ENCODE assay signal across 1 cellular context in genomic region chr16:17382514-17382913, GRCh38.
TF ChIP-seq lines count a peak whose summit lies in the region.

No MANE protein-coding gene starts in this region.

TF ChIP-seq in H1, 55 proteins besides CTCF, POLR2A, EP300 and RAD21:
- TF ChIP-seq FOSL1 (IDR thresholded peaks at IDR 0.05; ENCODE audit: insufficient read depth, low read depth, low read length) = no peak
- no peak for TF ChIP-seq KDM1A (IDR thresholded peaks at IDR 0.05; ENCODE audit: borderline replicate concordance, low read length)
- TF ChIP-seq GTF2F1 (IDR thresholded peaks at IDR 0.05; ENCODE audit: borderline replicate concordance, low read depth, low read length) = no peak
- TF ChIP-seq SAP30 (IDR thresholded peaks at IDR 0.05; ENCODE audit: insufficient read depth, insufficient replicate concordance, low read length) = no peak
- no peak for TF ChIP-seq BACH1 (IDR thresholded peaks at IDR 0.05; ENCODE audit: low read length)
- no peak for TF ChIP-seq CHD2 (IDR thresholded peaks at IDR 0.05; ENCODE audit: low read length)
- TF ChIP-seq SRF (IDR thresholded peaks at IDR 0.05; ENCODE audit: low read depth, low read length) = no peak
